12 cellular contexts compared by ENCODE assay signal in genomic region chr3:123421353-123422174, GRCh38. TPM values are rescaled to one million over a fixed set of nuclear protein-coding genes. Genes with fewer than 3 reads are reported as not detected.
A peak's percentile ranks its signal among the peaks of the same experiment; 100 is the strongest.
DNase-seq lines count a peak whose midpoint lies in the region; ATAC-seq and TF ChIP-seq lines count a peak whose summit lies in the region.
"Had no signal": no experiment of that assay in that cellular context is flagged by ENCODE, and none has a peak within 500 bp of the region (broad histone marks: within the 10 kb centered on the region; RNA-seq: fewer than 3 reads in every experiment).

No MANE protein-coding gene starts in this region.

- CTCF ChIA-PET in PC-9 (lab: Charles Lee) (no interaction called here), WTC11 (lab: Charles Lee) (interaction anchor here (1.0 to 2.5 kb wide), 12 partner anchors 9 to 107 kb away, joined by 3 to 26 read pairs (median 4); partner anchors contain the start of gene ADCY5)

- H4K20me1 ChIP-seq in PC-9 (ENCODE audit: insufficient read depth) = no peaks in the 10 kb centered on the region

- POLR2A ChIA-PET in PC-9 (lab: Charles Lee; ENCODE audit: unreplicated experiment) = no interaction called here
- POLR2A ChIA-PET in WTC11 (lab: Charles Lee) = no interaction called here

- H3K4me1 Mint-ChIP-seq in osteocyte (ENCODE audit: unreplicated experiment) (peaks cover 10% of the 10 kb centered on the region), WTC11 (peaks cover 9% of the 10 kb centered on the region)

- H3K36me3 Mint-ChIP-seq in osteocyte (ENCODE audit: unreplicated experiment) (no peaks in the 10 kb centered on the region), WTC11 (no peaks in the 10 kb centered on the region)
- H3K36me3 Mint-ChIP-seq: type B pancreatic cell had no signal

- intact Hi-C loops in PC-9 (cut with micrococcal nuclease; ENCODE audit: unreplicated experiment) = no loop called here

- H3F3A ChIP-seq in PC-9 (ENCODE audit: insufficient read depth, low read depth) = no peaks in the 10 kb centered on the region

- H3K9me3 ChIP-seq in PC-9 (ENCODE audit: insufficient read depth, low read depth) = no peaks in the 10 kb centered on the region
- H3K9me3 ChIP-seq: lower lobe of right lung had no signal

- H3K27me3 Mint-ChIP-seq in osteocyte (ENCODE audit: unreplicated experiment) = peaks cover 26% of the 10 kb centered on the region
- no peaks in the 10 kb centered on the region for H3K27me3 Mint-ChIP-seq in WTC11 (ENCODE audit: low read depth)

- no peaks in the 10 kb centered on the region for H3K36me3 ChIP-seq in PC-9 (ENCODE audit: low read depth)
- H3K36me3 ChIP-seq: lower lobe of right lung had no signal

- H3K27ac ChIP-seq in coronary artery (peak overlapping the region; percentile 82 to 92), PC-9 (no peak overlapping the region)
- H3K27ac ChIP-seq: lower lobe of right lung had no signal

- no peak for TF ChIP-seq CTCF in coronary artery (IDR thresholded peaks at IDR 0.05)
- no peak for TF ChIP-seq CTCF in osteocyte (IDR thresholded peaks at IDR 0.05)
- no peak for TF ChIP-seq CTCF in PC-9 (conservative IDR thresholded peaks at IDR 0.05)
- no peak for TF ChIP-seq CTCF in WTC11 (IDR thresholded peaks at IDR 0.05)

- BruUV-seq in PC-9 (replicated peaks; lab: Mats Ljungman, UMichigan) = no TSS peak

- no peaks in the 10 kb centered on the region for H3K79me2 ChIP-seq in PC-9 (ENCODE audit: low read depth)

- DNase-seq in DMS79 (lab: John Stamatoyannopoulos, UW) (peak; percentile 79), NCI-H2107 (lab: John Stamatoyannopoulos, UW) (peak; percentile 91), coronary artery (ENCODE audit: low spot score) (no peak), osteocyte (ENCODE audit: extremely low spot score, unreplicated experiment) (no peak), NOMO-1 treated with DMSO at 0.1 percent for 48 hours (lab: John Stamatoyannopoulos, UW; ENCODE audit: unreplicated experiment) (no peak), PC-9 (no peak), WTC11 (ENCODE audit: low spot score) (no peak)
- DNase-seq: activated T-cell treated with anti-CD3 and anti-CD28 coated beads for 4 hours, lower lobe of right lung, SW 1271 had no signal

- no peaks in the 10 kb centered on the region for H3K27me3 ChIP-seq in PC-9 (ENCODE audit: insufficient read depth, low read depth)

- no peak for ATAC-seq in HG02798 (IDR thresholded peaks at IDR 0.05; ENCODE audit: poor library complexity, unreplicated experiment)
- no peak for ATAC-seq in WTC11
- ATAC-seq: lower lobe of right lung had no signal

- H2AFZ ChIP-seq in PC-9 = no peak overlapping the region

- H3K4me1 ChIP-seq in PC-9 (replicated peaks; ENCODE audit: insufficient read depth) = no peaks in the 10 kb centered on the region

- H3K9me2 ChIP-seq in PC-9 (ENCODE audit: insufficient read depth) = no peaks in the 10 kb centered on the region

- H3K9me3 Mint-ChIP-seq in osteocyte (ENCODE audit: unreplicated experiment) (no peaks in the 10 kb centered on the region), WTC11 (no peaks in the 10 kb centered on the region)
- H3K9me3 Mint-ChIP-seq: type B pancreatic cell had no signal

- no peak overlapping the region for H3K4me2 ChIP-seq in PC-9

- peak overlapping the region; percentile 5 for H3K27ac Mint-ChIP-seq in osteocyte (ENCODE audit: unreplicated experiment)
- H3K27ac Mint-ChIP-seq in WTC11 = no peak overlapping the region
- H3K27ac Mint-ChIP-seq: type B pancreatic cell had no signal

- H3K4me3 Mint-ChIP-seq in osteocyte (ENCODE audit: unreplicated experiment) (no peak overlapping the region), WTC11 (no peak overlapping the region)
- H3K4me3 Mint-ChIP-seq: type B pancreatic cell had no signal

- no peak overlapping the region for H3K4me3 ChIP-seq in coronary artery
- no peak overlapping the region for H3K4me3 ChIP-seq in PC-9
- H3K4me3 ChIP-seq: lower lobe of right lung had no signal

TF ChIP-seq in WTC11, 78 proteins besides CTCF, POLR2A, EP300 and RAD21:
- TF ChIP-seq IRF1 (CRISPR knock-in tag; IDR thresholded peaks at IDR 0.05) (no peak), PRRX2 (CRISPR knock-in tag; IDR thresholded peaks at IDR 0.05) (no peak), MAX (CRISPR knock-in tag; IDR thresholded peaks at IDR 0.05) (no peak), SMAD4 (CRISPR knock-in tag; IDR thresholded peaks at IDR 0.05) (no peak)

RNA-seq across cellular contexts. Expression of gene ADCY5, which starts 27.3 kb away (rescaled TPM):
- total RNA-seq in osteocyte (10.6 and 15.3 TPM in 2 replicates), PC-9 (2021) (0.24 TPM in 1 of 2 replicates, not detected in the other), WTC11 (2021) (23.5 to 28.6 TPM (median 26.8 TPM) in 3 replicates)

Comparison
In these comparisons a context has a peak if more than half of its experiments do, and no peak if none do; other contexts are left out.
1. DNase-seq: peak in DMS79 (single experiment) and NCI-H2107 (single experiment); none in coronary artery (single experiment), osteocyte (single experiment), NOMO-1 treated with DMSO at 0.1 percent for 48 hours (single experiment), PC-9 (0 of 2) and WTC11 (single experiment).